Comparison of ENCODE assay signal across 8 cellular contexts in the genomic region with DNA sequence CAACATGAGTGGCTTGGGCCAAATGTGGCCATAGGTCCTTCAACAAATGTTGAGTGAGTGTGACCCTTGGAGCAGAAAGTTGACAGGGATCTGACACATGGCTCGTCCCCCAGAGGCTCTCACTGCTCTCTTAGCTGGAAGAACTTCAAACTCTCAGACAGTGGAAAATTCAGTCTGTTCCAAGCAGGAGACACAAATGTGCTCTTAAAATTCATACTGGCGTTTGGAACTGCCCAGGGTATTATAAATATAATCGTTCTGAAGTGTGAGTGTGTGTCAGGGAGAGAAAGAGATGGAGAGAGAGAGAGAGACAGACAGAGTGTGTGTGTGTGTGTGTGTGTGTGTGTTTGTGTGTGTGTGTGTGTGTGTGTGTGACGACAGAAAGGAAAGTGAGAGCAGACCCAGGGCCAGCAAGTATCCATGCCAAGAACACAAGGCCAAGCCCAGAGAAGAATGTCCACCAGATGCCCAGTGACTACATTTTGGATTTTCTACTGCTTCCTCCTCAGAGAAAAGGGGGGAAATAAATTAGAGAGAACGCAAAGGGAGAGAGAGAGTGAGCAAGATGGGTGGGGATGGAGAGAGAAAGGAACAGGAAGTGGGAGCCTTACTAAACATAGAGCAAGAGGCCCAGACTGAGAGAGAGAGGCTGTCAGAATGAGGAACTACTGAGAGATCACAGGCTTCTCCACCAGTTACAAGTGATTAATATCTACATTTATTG.
DNase-seq lines count a peak whose midpoint lies in the region; ATAC-seq and TF ChIP-seq lines count a peak whose summit lies in the region.

No MANE protein-coding gene starts in this region.

- H3K4me3 Mint-ChIP-seq in mesothelial cell of epicardium, result no peak overlapping the region

- peak; percentile 91 for ATAC-seq in GM19438 (IDR thresholded peaks at IDR 0.05; ENCODE audit: low read depth, unreplicated experiment)
- peak; percentile 92 for ATAC-seq in HG03460 (IDR thresholded peaks at IDR 0.05; ENCODE audit: unreplicated experiment)

- DNase-seq in CD1c-positive myeloid dendritic cell (ENCODE audit: extremely low spot score) (peak; percentile 55), mesothelial cell of epicardium (ENCODE audit: low spot score in 2 of 2, unreplicated experiment in 2 of 2) (no peak), NCI-H2227 (lab: John Stamatoyannopoulos, UW; ENCODE audit: unreplicated experiment) (no peak), NCI-H187 treated with DMSO at 0.1 percent for 48 hours (lab: John Stamatoyannopoulos, UW) (no peak), NCI-H187 (lab: John Stamatoyannopoulos, UW) (no peak)

- peak overlapping the region; percentile 37 for H3K27ac ChIP-seq in angular gyrus (ENCODE audit: low read depth, low read length)

- peak overlapping the region; percentile 68 for H3K27ac Mint-ChIP-seq in mesothelial cell of epicardium

- H3K9me3 Mint-ChIP-seq in mesothelial cell of epicardium, result no peaks in the 10 kb centered on the region

- no peaks in the 10 kb centered on the region for H3K36me3 Mint-ChIP-seq in mesothelial cell of epicardium

- H3K27me3 Mint-ChIP-seq in mesothelial cell of epicardium (ENCODE audit: low read depth), result no peaks in the 10 kb centered on the region

- TF ChIP-seq CTCF in mesothelial cell of epicardium (IDR thresholded peaks at IDR 0.05; ENCODE audit: unreplicated experiment), result no peak

- H3K4me1 Mint-ChIP-seq in mesothelial cell of epicardium, result peaks cover 15% of the 10 kb centered on the region
